7 cellular contexts compared by ENCODE assay signal in genomic region chr17:11488407-11488806, GRCh38.
"Had no signal": no experiment of that assay in that cellular context is flagged by ENCODE, and none has a peak within 500 bp of the region (broad histone marks: within the 10 kb centered on the region; RNA-seq: fewer than 3 reads in every experiment).

No MANE protein-coding gene starts in this region.

- H3K4me1 Mint-ChIP-seq: GM23338 had no signal

- H3K4me1 ChIP-seq: HAP-1 had no signal

- DNase-seq: H7, HFFc6, IMR-90 had no signal

- H3K27ac ChIP-seq: HL-60 had no signal

- H3K4me3 ChIP-seq: GM23338, HAP-1, K562 had no signal

- H3K4me2 ChIP-seq: GM23338 had no signal

- H3K36me3 ChIP-seq: HAP-1 had no signal

- H3K4me3 Mint-ChIP-seq: GM23338, HFFc6 had no signal

- H3K9me3 ChIP-seq: HAP-1 had no signal

- H2AFZ ChIP-seq: GM23338 had no signal

- H3K27ac Mint-ChIP-seq: GM23338, HFFc6 had no signal

- FAIRE-seq: K562 had no signal
